Comparison of ENCODE assay signal across 27 cellular contexts in genomic region chr2:7497223-7497622, GRCh38.
DNase-seq lines count a peak whose midpoint lies in the region; ATAC-seq lines count a peak whose summit lies in the region.
"Had no signal": no experiment of that assay in that cellular context is flagged by ENCODE, and none has a peak within 500 bp of the region (broad histone marks: within the 10 kb centered on the region; RNA-seq: fewer than 3 reads in every experiment).

No MANE protein-coding gene starts in this region.

- H3K27ac Mint-ChIP-seq in naive thymus-derived CD4-positive, alpha-beta T cell: peak overlapping the region in 2 of 9 donors; percentile 5 to 26
- H3K27ac Mint-ChIP-seq: activated naive CD4-positive, alpha-beta T cell treated with anti-CD3 and anti-CD28 coated beads, Interleukin-2, amount 50 U/mL, for 24 hours; dendritic cell treated with granulocyte-macrophage colony-stimulating factor and Interleukin-4, amounts not matched to agents 40 ng/mL and 50 ng/mL, for 4 days; type B pancreatic cell had no signal

- H3K4me2 ChIP-seq in GM23248 (ENCODE audit: unreplicated experiment): no peak overlapping the region

- H4K20me1 ChIP-seq in GM23248 (ENCODE audit: insufficient read depth): no peaks in the 10 kb centered on the region

- H3K36me3 ChIP-seq in GM23248 (ENCODE audit: low read depth) (no peaks in the 10 kb centered on the region), adipocyte (ENCODE audit: control insufficient read depth, insufficient read depth, low read length, severe bottlenecking) (no peaks in the 10 kb centered on the region)
- H3K36me3 ChIP-seq in naive thymus-derived CD4-positive, alpha-beta T cell (ENCODE audit: control insufficient read depth in 2 of 3, insufficient read depth in 3 of 3, low read length in 3 of 3): no peaks in the 10 kb centered on the region
- H3K36me3 ChIP-seq: ascending aorta, SJCRH30 had no signal

- H3K27me3 ChIP-seq in GM23248 (replicated peaks; ENCODE audit: insufficient read depth) (no peaks in the 10 kb centered on the region), adipocyte (replicated peaks; ENCODE audit: control insufficient read depth, insufficient read depth, low read length) (peaks cover 9% of the 10 kb centered on the region)
- H3K27me3 ChIP-seq in naive thymus-derived CD4-positive, alpha-beta T cell (ENCODE audit: control insufficient read depth in 2 of 2, insufficient read depth in 2 of 2, low read length in 2 of 2): no peaks in the 10 kb centered on the region
- H3K27me3 ChIP-seq: ascending aorta, SJCRH30 had no signal

- in situ Hi-C loops in GM23248 (cut with MboI): no loop called here

- 57 to 65% methylated on average over 4 of the region's 4 CpGs for WGBS in GM23248 (ENCODE audit: low coverage in 1 of 2, low lambda C conversion rate in 2 of 2, missing lambda C conversion rate in 2 of 2), 2 experiments

- H3K4me1 ChIP-seq in GM23248 (ENCODE audit: insufficient read depth) (no peaks in the 10 kb centered on the region), adipocyte (ENCODE audit: control insufficient read depth, insufficient read depth, low read length) (no peaks in the 10 kb centered on the region)
- no peaks in the 10 kb centered on the region for H3K4me1 ChIP-seq in naive thymus-derived CD4-positive, alpha-beta T cell (ENCODE audit: control insufficient read depth in 2 of 2, insufficient read depth in 2 of 2, low read length in 2 of 2)
- H3K4me1 ChIP-seq: ascending aorta, SJCRH30 had no signal

- H3K4me3 Mint-ChIP-seq in naive thymus-derived CD4-positive, alpha-beta T cell: no peak overlapping the region
- H3K4me3 Mint-ChIP-seq: activated naive CD4-positive, alpha-beta T cell treated with anti-CD3 and anti-CD28 coated beads, Interleukin-2, amount 50 U/mL, for 24 hours; dendritic cell treated with granulocyte-macrophage colony-stimulating factor and Interleukin-4, amounts not matched to agents 40 ng/mL and 50 ng/mL, for 4 days; neural crest cell; type B pancreatic cell had no signal

- peak; percentile 52 for ATAC-seq in naive thymus-derived CD4-positive, alpha-beta T cell
- no peak for ATAC-seq in GM21737 (IDR thresholded peaks at IDR 0.05; ENCODE audit: unreplicated experiment)
- no peak for ATAC-seq in HG02973 (IDR thresholded peaks at IDR 0.05; ENCODE audit: unreplicated experiment)
- ATAC-seq: left ventricle myocardium superior, sciatic nerve had no signal

- H3K9me3 ChIP-seq in GM23248 (ENCODE audit: low read depth) (no peaks in the 10 kb centered on the region), adipocyte (ENCODE audit: control insufficient read depth, low read length) (peaks cover 13% of the 10 kb centered on the region)
- no peaks in the 10 kb centered on the region for H3K9me3 ChIP-seq in naive thymus-derived CD4-positive, alpha-beta T cell (ENCODE audit: control insufficient read depth in 2 of 3, low read length in 3 of 3)
- H3K9me3 ChIP-seq: SJCRH30 had no signal

- DNase-seq in NCI-H2107 treated with DMSO at 0.1 percent for 48 hours (lab: John Stamatoyannopoulos, UW; ENCODE audit: unreplicated experiment): peak; percentile 47
- no peak for DNase-seq in NCI-H2107 (lab: John Stamatoyannopoulos, UW)
- DNase-seq in GM23248: peak; percentile 7
- peak; percentile 70 for DNase-seq in adipocyte (ENCODE audit: low read depth)
- DNase-seq in naive thymus-derived CD4-positive, alpha-beta T cell: peak in 1 of 9 donors; percentile 27
- DNase-seq in NCI-H146 treated with DMSO at 0.1 percent for 48 hours (lab: John Stamatoyannopoulos, UW; ENCODE audit: unreplicated experiment): no peak
- DNase-seq: 8988T; activated CD4-positive, CD25-positive, alpha-beta regulatory T cell treated with anti-CD3 and anti-CD28 coated beads, Interleukin-2, amount 50 U/mL, for 72 hours; activated CD8-positive, alpha-beta memory T cell treated with anti-CD3 and anti-CD28 coated beads for 24 hours; activated T-cell treated with anti-CD3 and anti-CD28 coated beads, Interleukin-2, amount 50 U/mL, for 48 hours; AML-193; GDM1; HCEC 1CT; left ventricle myocardium superior; NCI-H1092 treated with DMSO at 0.1 percent for 48 hours; NCI-H2029 treated with DMSO at 0.1 percent for 48 hours; NCI-H510A; SJCRH30 had no signal

- peaks cover 10 to 42% (median 29%) of the 10 kb centered on the region in 7 donors for H3K4me1 Mint-ChIP-seq in naive thymus-derived CD4-positive, alpha-beta T cell

- H3K9me2 ChIP-seq in GM23248 (ENCODE audit: insufficient read depth): no peaks in the 10 kb centered on the region

- H3K27me3 Mint-ChIP-seq in naive thymus-derived CD4-positive, alpha-beta T cell: no peaks in the 10 kb centered on the region
- H3K27me3 Mint-ChIP-seq: activated naive CD4-positive, alpha-beta T cell treated with anti-CD3 and anti-CD28 coated beads, Interleukin-2, amount 50 U/mL, for 24 hours had no signal

- intact Hi-C loops in naive thymus-derived CD4-positive, alpha-beta T cell (cut with micrococcal nuclease): no loop called here

- no peak overlapping the region for H3K27ac ChIP-seq in GM23248
- no peak overlapping the region for H3K27ac ChIP-seq in naive thymus-derived CD4-positive, alpha-beta T cell (ENCODE audit: low read depth, low read length)
- H3K27ac ChIP-seq: ascending aorta, HL-60, SJCRH30 had no signal

- H2AFZ ChIP-seq in GM23248: no peak overlapping the region

- H3K9ac ChIP-seq in GM23248 (no peak overlapping the region), adipocyte (ENCODE audit: low read length) (no peak overlapping the region)

- no peaks in the 10 kb centered on the region for H3K79me2 ChIP-seq in GM23248 (ENCODE audit: insufficient read depth)

- H3K4me3 ChIP-seq in GM23248 (no peak overlapping the region), adipocyte (ENCODE audit: low read length) (no peak overlapping the region)
- H3K4me3 ChIP-seq in naive thymus-derived CD4-positive, alpha-beta T cell (ENCODE audit: low read length): no peak overlapping the region
- H3K4me3 ChIP-seq: ascending aorta, SJCRH30 had no signal

- peaks cover 0 to 16% (median 6%) of the 10 kb centered on the region in 11 donors for H3K9me3 Mint-ChIP-seq in naive thymus-derived CD4-positive, alpha-beta T cell
- H3K9me3 Mint-ChIP-seq: activated naive CD4-positive, alpha-beta T cell treated with anti-CD3 and anti-CD28 coated beads, Interleukin-2, amount 50 U/mL, for 24 hours; dendritic cell treated with granulocyte-macrophage colony-stimulating factor and Interleukin-4, amounts not matched to agents 40 ng/mL and 50 ng/mL, for 4 days had no signal

- peaks cover 0 to 14% (median 0%) of the 10 kb centered on the region in 5 donors for H3K36me3 Mint-ChIP-seq in naive thymus-derived CD4-positive, alpha-beta T cell
- H3K36me3 Mint-ChIP-seq: type B pancreatic cell had no signal

- POLR2A ChIA-PET in naive thymus-derived CD4-positive, alpha-beta T cell (lab: Charles Lee): interaction anchor here (0.6 to 0.8 kb wide), 3 partner anchors 45 to 473 kb away, joined by 3 to 4 read pairs (median 4); no protein-coding TSS in a partner anchor

- no peaks in the 10 kb centered on the region for H3F3A ChIP-seq in GM23248 (ENCODE audit: insufficient read depth)

- CTCF ChIA-PET in naive thymus-derived CD4-positive, alpha-beta T cell (lab: Charles Lee): no interaction called here

Comparison
In these comparisons a context has a peak if more than half of its experiments do, and no peak if none do; other contexts are left out.
1. DNase-seq: peak in NCI-H2107 treated with DMSO at 0.1 percent for 48 hours (single experiment), GM23248 (single experiment) and adipocyte (single experiment); none in NCI-H2107 (single experiment) and NCI-H146 treated with DMSO at 0.1 percent for 48 hours (single experiment).